17 cellular contexts compared by ENCODE assay signal in genomic region chr11:46944356-46944755, GRCh38. TPM values are rescaled to one million over a fixed set of nuclear protein-coding genes. Genes with fewer than 3 reads are reported as not detected.
A peak's percentile ranks its signal among the peaks of the same experiment; 100 is the strongest.
DNase-seq lines count a peak whose midpoint lies in the region; ATAC-seq, FAIRE-seq and TF ChIP-seq lines count a peak whose summit lies in the region.
"Had no signal": no experiment of that assay in that cellular context is flagged by ENCODE, and none has a peak within 500 bp of the region (broad histone marks: within the 10 kb centered on the region; RNA-seq: fewer than 3 reads in every experiment).

No MANE protein-coding gene starts in this region.

- H3K27ac Mint-ChIP-seq in stimulated activated naive CD8-positive, alpha-beta T cell treated with anti-CD3 and anti-CD28 coated beads, Interleukin-15, amount 100 ng/mL, for 72 hours: no peak overlapping the region
- H3K27ac Mint-ChIP-seq in astrocyte (ENCODE audit: unreplicated experiment): peak overlapping the region; percentile 15
- H3K27ac Mint-ChIP-seq: CD4-positive, CD25-positive, alpha-beta regulatory T cell; GM23338; HFFc6 had no signal

- H3K79me2 ChIP-seq in astrocyte (ENCODE audit: insufficient read depth, low read length): peaks cover 11% of the 10 kb centered on the region
- H3K79me2 ChIP-seq in mesendoderm (ENCODE audit: control insufficient read depth, insufficient read depth, low read length): no peaks in the 10 kb centered on the region

- peaks cover 7% of the 10 kb centered on the region for H3K36me3 Mint-ChIP-seq in astrocyte (ENCODE audit: low read depth, unreplicated experiment)

- H3K4me1 ChIP-seq in astrocyte (ENCODE audit: insufficient read depth, low read length) (peaks cover 24% of the 10 kb centered on the region), mesendoderm (ENCODE audit: control insufficient read depth, low read depth, low read length) (peaks cover 2% of the 10 kb centered on the region)

- H3K36me3 ChIP-seq in astrocyte (ENCODE audit: insufficient read depth, low read length) (peaks cover 5% of the 10 kb centered on the region), mesendoderm (ENCODE audit: control insufficient read depth, insufficient read depth, low read length) (no peaks in the 10 kb centered on the region)
- H3K36me3 ChIP-seq: HAP-1 had no signal

- H3K27ac ChIP-seq in astrocyte (ENCODE audit: low read depth, low read length): no peak overlapping the region
- H3K27ac ChIP-seq in mesendoderm (ENCODE audit: low read depth, low read length): no peak overlapping the region
- H3K27ac ChIP-seq: BLaER1 treated with 17β-estradiol and CSF1 and Interleukin-3, amounts not matched to agents 10 nM and 100 nM; HL-60 had no signal

- no peak overlapping the region for H3K18ac ChIP-seq in mesendoderm (ENCODE audit: low read length)

- no peak overlapping the region for H2BK120ac ChIP-seq in mesendoderm (ENCODE audit: low read depth, low read length)

- H3K4me3 ChIP-seq in astrocyte (ENCODE audit: insufficient read depth, low read depth, low read length) (no peak overlapping the region), mesendoderm (ENCODE audit: low read length) (no peak overlapping the region)
- H3K4me3 ChIP-seq: BLaER1 treated with 17β-estradiol and CSF1 and Interleukin-3, amounts not matched to agents 10 nM and 100 nM; GM23338; HAP-1 had no signal

- H2AK5ac ChIP-seq in mesendoderm (ENCODE audit: low read length): no peak overlapping the region

- WGBS in mesendoderm (ENCODE audit: extremely low coverage, insufficient coverage, low lambda C conversion rate): no CpG with 5 or more reads among the region's 1 CpG

- no peak for TF ChIP-seq CTCF in astrocyte (IDR thresholded peaks at IDR 0.05; ENCODE audit: insufficient read depth, low read depth, low read length)

- DNase-seq in stimulated activated naive CD8-positive, alpha-beta T cell treated with anti-CD3 and anti-CD28 coated beads, Interleukin-15, Interleukin-2, amounts not matched to agents 100 U/mL and 50 U/mL, for 24 hours: no peak
- DNase-seq in stimulated activated naive CD8-positive, alpha-beta T cell treated with anti-CD3 and anti-CD28 coated beads, Interleukin-15, amount 100 ng/mL, for 72 hours: no peak
- DNase-seq in astrocyte (ENCODE audit: low read depth) (no peak), mesendoderm (peak; percentile 65), NCI-H1105 (lab: John Stamatoyannopoulos, UW) (no peak), pons (ENCODE audit: low spot score) (no peak)
- DNase-seq: ACHN; Calu3; CD4-positive, CD25-positive, alpha-beta regulatory T cell; DMS 273 treated with DMSO at 0.1 percent for 48 hours; HFFc6 had no signal

- no peak overlapping the region for H2BK5ac ChIP-seq in mesendoderm (ENCODE audit: low read length)

- no peak overlapping the region for H4K8ac ChIP-seq in mesendoderm (ENCODE audit: low read depth, low read length)

- no peaks in the 10 kb centered on the region for H3K9me3 Mint-ChIP-seq in stimulated activated naive CD8-positive, alpha-beta T cell treated with anti-CD3 and anti-CD28 coated beads, Interleukin-15, amount 100 ng/mL, for 72 hours
- H3K9me3 Mint-ChIP-seq in astrocyte (ENCODE audit: unreplicated experiment): no peaks in the 10 kb centered on the region
- H3K9me3 Mint-ChIP-seq: CD4-positive, CD25-positive, alpha-beta regulatory T cell; GM23338; HFFc6 had no signal

- no peaks in the 10 kb centered on the region for H3K27me3 Mint-ChIP-seq in stimulated activated naive CD8-positive, alpha-beta T cell treated with anti-CD3 and anti-CD28 coated beads, Interleukin-15, amount 100 ng/mL, for 72 hours
- H3K27me3 Mint-ChIP-seq in astrocyte (ENCODE audit: low read depth, unreplicated experiment): no peaks in the 10 kb centered on the region
- H3K27me3 Mint-ChIP-seq: CD4-positive, CD25-positive, alpha-beta regulatory T cell had no signal

- no peaks in the 10 kb centered on the region for H3K27me3 ChIP-seq in astrocyte (ENCODE audit: insufficient read depth, low read length)
- no peaks in the 10 kb centered on the region for H3K27me3 ChIP-seq in mesendoderm (ENCODE audit: insufficient read depth, low read length, poor library complexity)
- H3K27me3 ChIP-seq: BLaER1 treated with 17β-estradiol and CSF1 and Interleukin-3, amounts not matched to agents 10 nM and 100 nM had no signal

- no peak overlapping the region for H3K9ac ChIP-seq in astrocyte (ENCODE audit: low read length)
- no peak overlapping the region for H3K9ac ChIP-seq in mesendoderm (ENCODE audit: low read length)
- H3K9ac ChIP-seq: BLaER1 treated with 17β-estradiol and CSF1 and Interleukin-3, amounts not matched to agents 10 nM and 100 nM had no signal

- ATAC-seq in stimulated activated naive CD8-positive, alpha-beta T cell treated with anti-CD3 and anti-CD28 coated beads, Interleukin-15, Interleukin-2, amounts not matched to agents 100 U/mL and 50 U/mL, for 24 hours: peak; percentile 57
- no peak for ATAC-seq in stimulated activated naive CD8-positive, alpha-beta T cell treated with anti-CD3 and anti-CD28 coated beads, Interleukin-15, amount 100 ng/mL, for 72 hours
- ATAC-seq in GM18907 (IDR thresholded peaks at IDR 0.05; ENCODE audit: unreplicated experiment): no peak
- no peak for ATAC-seq in HG02798 (IDR thresholded peaks at IDR 0.05; ENCODE audit: poor library complexity, unreplicated experiment)
- ATAC-seq: GM23338 had no signal

- no peak overlapping the region for H3K23ac ChIP-seq in mesendoderm (ENCODE audit: low read length)

- no peak overlapping the region for H4K5ac ChIP-seq in mesendoderm (ENCODE audit: low read length)

- no peak overlapping the region for H3K4me2 ChIP-seq in astrocyte (ENCODE audit: low read length)
- no peak overlapping the region for H3K4me2 ChIP-seq in mesendoderm (ENCODE audit: low read length)
- H3K4me2 ChIP-seq: BLaER1 treated with 17β-estradiol and CSF1 and Interleukin-3, amounts not matched to agents 10 nM and 100 nM; GM23338 had no signal

- H3K79me1 ChIP-seq in mesendoderm (ENCODE audit: low read length): peaks cover 3% of the 10 kb centered on the region

- H3K4ac ChIP-seq in mesendoderm (ENCODE audit: low read depth, low read length): no peak overlapping the region

- no peaks in the 10 kb centered on the region for H3K4me1 Mint-ChIP-seq in stimulated activated naive CD8-positive, alpha-beta T cell treated with anti-CD3 and anti-CD28 coated beads, Interleukin-15, amount 100 ng/mL, for 72 hours
- peaks cover 27% of the 10 kb centered on the region for H3K4me1 Mint-ChIP-seq in astrocyte (ENCODE audit: low read depth, unreplicated experiment)

- H3K4me3 Mint-ChIP-seq in stimulated activated naive CD8-positive, alpha-beta T cell treated with anti-CD3 and anti-CD28 coated beads, Interleukin-15, amount 100 ng/mL, for 72 hours: no peak overlapping the region
- H3K4me3 Mint-ChIP-seq in astrocyte (ENCODE audit: unreplicated experiment): no peak overlapping the region
- H3K4me3 Mint-ChIP-seq: CD4-positive, CD25-positive, alpha-beta regulatory T cell; GM23338; HFFc6 had no signal

- no peaks in the 10 kb centered on the region for H3K9me3 ChIP-seq in astrocyte (ENCODE audit: insufficient read depth, low read depth, low read length)
- H3K9me3 ChIP-seq: BLaER1 treated with 17β-estradiol and CSF1 and Interleukin-3, amounts not matched to agents 10 nM and 100 nM; HAP-1 had no signal

- H4K20me1 ChIP-seq in astrocyte (ENCODE audit: insufficient read depth, low read length): peaks cover 5% of the 10 kb centered on the region
- H4K20me1 ChIP-seq: BLaER1 treated with 17β-estradiol and CSF1 and Interleukin-3, amounts not matched to agents 10 nM and 100 nM had no signal

- no peak for FAIRE-seq in astrocyte (lab: Jason Lieb, UNC)

- H3K56ac ChIP-seq in mesendoderm (ENCODE audit: low read length): no peak overlapping the region

- H2BK15ac ChIP-seq in mesendoderm (replicated peaks; ENCODE audit: low read depth): no peak overlapping the region

- no peak overlapping the region for H2AFZ ChIP-seq in astrocyte (ENCODE audit: low read depth, low read length)
- H2AFZ ChIP-seq: GM23338 had no signal

RNA-seq across cellular contexts. Expression of gene CSTPP1, which starts 7.8 kb away (rescaled TPM):
- 29.6 and 34.2 TPM in 2 replicates for total RNA-seq in astrocyte
- polyA plus RNA-seq in mesendoderm (2013, experiment 1 of 2): 15.5 TPM
- 16.1 TPM for polyA plus RNA-seq in mesendoderm (2013, experiment 2 of 2)

RNA-seq across cellular contexts. Expression of gene LRP4, which starts 26.0 kb away (rescaled TPM):
- total RNA-seq in astrocyte: 19.0 and 19.9 TPM in 2 replicates
- 14.5 TPM for polyA plus RNA-seq in mesendoderm (2013, experiment 1 of 2)
- polyA plus RNA-seq in mesendoderm (2013, experiment 2 of 2): 13.3 TPM
- polyA plus RNA-seq: CD4-positive, CD25-positive, alpha-beta regulatory T cell had no signal
